Comparison of ENCODE assay signal across 18 cellular contexts in genomic region chr12:124678421-124678893, GRCh38.
DNase-seq lines count a peak whose midpoint lies in the region; FAIRE-seq and TF ChIP-seq lines count a peak whose summit lies in the region.
"Had no signal": no experiment of that assay in that cellular context is flagged by ENCODE, and none has a peak within 500 bp of the region (broad histone marks: within the 10 kb centered on the region; RNA-seq: fewer than 3 reads in every experiment).

No MANE protein-coding gene starts in this region.

- TF ChIP-seq CTCF in nephron progenitor cell (IDR thresholded peaks at IDR 0.05), result no peak
- TF ChIP-seq CTCF in type B pancreatic cell (conservative IDR thresholded peaks at IDR 0.05), result no peak

- H3K4me1 Mint-ChIP-seq in nephron progenitor cell (peaks cover 70% of the 10 kb centered on the region), type B pancreatic cell (ENCODE audit: unreplicated experiment) (peaks cover 61% of the 10 kb centered on the region)

- H3K36me3 Mint-ChIP-seq in nephron progenitor cell (ENCODE audit: low read depth), result no peaks in the 10 kb centered on the region
- peaks cover 3% of the 10 kb centered on the region for H3K36me3 Mint-ChIP-seq in type B pancreatic cell
- H3K36me3 Mint-ChIP-seq: naive thymus-derived CD4-positive, alpha-beta T cell had no signal

- H3K4me3 ChIP-seq in BLaER1 treated with 17β-estradiol and CSF1 and Interleukin-3, amounts not matched to agents 10 nM and 100 nM, result no peak overlapping the region
- H3K4me3 ChIP-seq: thyroid gland had no signal

- H3K36me3 ChIP-seq in BLaER1 treated with 17β-estradiol and CSF1 and Interleukin-3, amounts not matched to agents 10 nM and 100 nM, result no peaks in the 10 kb centered on the region
- H3K36me3 ChIP-seq: thyroid gland had no signal

- H3K9me3 Mint-ChIP-seq in nephron progenitor cell (no peaks in the 10 kb centered on the region), type B pancreatic cell (peaks cover 5% of the 10 kb centered on the region)

- no peaks in the 10 kb centered on the region for H3K27me3 ChIP-seq in BLaER1 treated with 17β-estradiol and CSF1 and Interleukin-3, amounts not matched to agents 10 nM and 100 nM
- H3K27me3 ChIP-seq: thyroid gland had no signal

- H3K4me3 Mint-ChIP-seq in nephron progenitor cell, result no peak overlapping the region
- H3K4me3 Mint-ChIP-seq in type B pancreatic cell, result no peak overlapping the region
- H3K4me3 Mint-ChIP-seq: activated CD4-positive, alpha-beta memory T cell treated with anti-CD3 and anti-CD28 coated beads, Interleukin-2, amount 10 ng/mL, durations not matched to agents 7 days and 5 days; naive thymus-derived CD4-positive, alpha-beta T cell had no signal

- H3K27me3 Mint-ChIP-seq in nephron progenitor cell (ENCODE audit: low read depth, poor library complexity) (peaks cover 48% of the 10 kb centered on the region), type B pancreatic cell (no peaks in the 10 kb centered on the region)
- H3K27me3 Mint-ChIP-seq: activated CD4-positive, alpha-beta memory T cell treated with anti-CD3 and anti-CD28 coated beads, Interleukin-2, amount 10 ng/mL, durations not matched to agents 7 days and 5 days; naive thymus-derived CD4-positive, alpha-beta T cell had no signal

- peak overlapping the region in 8 of 11 experiments; percentile 1 to 76 (median 43); a peak in 13 of 22 replicates for H3K27ac ChIP-seq in BLaER1 treated with 17β-estradiol and CSF1 and Interleukin-3, amounts not matched to agents 10 nM and 100 nM
- H3K27ac ChIP-seq: thyroid gland had no signal

- H3K4me2 ChIP-seq in BLaER1 treated with 17β-estradiol and CSF1 and Interleukin-3, amounts not matched to agents 10 nM and 100 nM, result peak overlapping the region; percentile 65 to 95 (median 81)

- DNase-seq in M059J (ENCODE audit: low read depth) (peak; percentile 58), cerebellum (ENCODE audit: low spot score) (peak; percentile 59), nephron progenitor cell (peak; percentile 76), MV-4-11 (lab: John Stamatoyannopoulos, UW) (no peak), GM03348 (ENCODE audit: low spot score) (no peak), H54 (ENCODE audit: insufficient read length, low spot score) (no peak), type B pancreatic cell (ENCODE audit: extremely low spot score, unreplicated experiment) (no peak)
- DNase-seq: activated CD4-positive, alpha-beta memory T cell treated with anti-CD3 and anti-CD28 coated beads, Interleukin-2, amount 10 ng/mL, durations not matched to agents 7 days and 5 days; amniotic stem cell; foreskin fibroblast; hypothalamus; mesendoderm; naive thymus-derived CD4-positive, alpha-beta T cell; PC-3; stimulated activated naive CD4-positive, alpha-beta T cell; thyroid gland had no signal

- no peaks in the 10 kb centered on the region for H3K9me3 ChIP-seq in BLaER1 treated with 17β-estradiol and CSF1 and Interleukin-3, amounts not matched to agents 10 nM and 100 nM (replicated peaks in 1 of 11)
- H3K9me3 ChIP-seq: thyroid gland had no signal

- H4K20me1 ChIP-seq in BLaER1 treated with 17β-estradiol and CSF1 and Interleukin-3, amounts not matched to agents 10 nM and 100 nM, result no peaks in the 10 kb centered on the region

- FAIRE-seq in H54 (lab: Jason Lieb, UNC), result no peak
- FAIRE-seq: GM18507 had no signal

- TF ChIP-seq POLR2A in H54 (IDR thresholded peaks at IDR 0.05; ENCODE audit: low read depth, low read length), result no peak

- H3K27ac Mint-ChIP-seq in nephron progenitor cell (no peak overlapping the region), type B pancreatic cell (no peak overlapping the region)
- H3K27ac Mint-ChIP-seq: activated CD4-positive, alpha-beta memory T cell treated with anti-CD3 and anti-CD28 coated beads, Interleukin-2, amount 10 ng/mL, durations not matched to agents 7 days and 5 days had no signal

- H3K4me1 ChIP-seq in BLaER1 treated with 17β-estradiol and CSF1 and Interleukin-3, amounts not matched to agents 10 nM and 100 nM, result peaks cover 83 to 96% (median 94%) of the 10 kb centered on the region in 10 experiments

- peak overlapping the region in 10 of 11 experiments; percentile 5 to 52 (median 26); a peak in 13 of 22 replicates for H3K9ac ChIP-seq in BLaER1 treated with 17β-estradiol and CSF1 and Interleukin-3, amounts not matched to agents 10 nM and 100 nM

Comparison
In these comparisons a context has a peak if more than half of its experiments do, and no peak if none do; other contexts are left out.
1. DNase-seq: peak in M059J (single experiment), cerebellum (single experiment) and nephron progenitor cell (single experiment); none in MV-4-11 (single experiment), GM03348 (single experiment), H54 (single experiment) and type B pancreatic cell (single experiment).